In genomic region chr18:49161627-49162026, GRCh38 we compare ENCODE assay signal across 7 cellular contexts.
A peak's percentile ranks its signal among the peaks of the same experiment; 100 is the strongest.
DNase-seq lines count a peak whose midpoint lies in the region; ATAC-seq lines count a peak whose summit lies in the region.

No MANE protein-coding gene starts in this region.

- peaks cover 22% of the 10 kb centered on the region for H3K4me1 Mint-ChIP-seq in T-helper 2 cell treated with Interferon-gamma antibody and Interleukin-4, amounts not matched to agents 5 μg/mL and 100 μg/mL, for 36 hours (ENCODE audit: low read depth)

- no peak overlapping the region for H3K27ac Mint-ChIP-seq in T-helper 2 cell treated with Interferon-gamma antibody and Interleukin-4, amounts not matched to agents 5 μg/mL and 100 μg/mL, for 36 hours

- DNase-seq in T-helper 2 cell treated with Interferon-gamma antibody and Interleukin-4, amounts not matched to agents 5 μg/mL and 100 μg/mL, for 36 hours (ENCODE audit: low spot score), result peak; percentile 70
- DNase-seq in skeletal muscle cell (ENCODE audit: low read depth) (peak; percentile 39), CD1c-positive myeloid dendritic cell (ENCODE audit: extremely low spot score) (no peak), DMS153 treated with DMSO at 0.1 percent for 48 hours (lab: John Stamatoyannopoulos, UW; ENCODE audit: unreplicated experiment) (no peak), 8988T (no peak)

- no peak overlapping the region for H3K4me3 Mint-ChIP-seq in T-helper 2 cell treated with Interferon-gamma antibody and Interleukin-4, amounts not matched to agents 5 μg/mL and 100 μg/mL, for 36 hours

- peak; percentile 91 for ATAC-seq in GM18867 (IDR thresholded peaks at IDR 0.05; ENCODE audit: unreplicated experiment)
- ATAC-seq in HG02623 (IDR thresholded peaks at IDR 0.05; ENCODE audit: unreplicated experiment), result peak; percentile 84

- no peak overlapping the region for H3K4me3 ChIP-seq in skeletal muscle cell (ENCODE audit: low read depth, low read length)

- H3K9me3 Mint-ChIP-seq in T-helper 2 cell treated with Interferon-gamma antibody and Interleukin-4, amounts not matched to agents 5 μg/mL and 100 μg/mL, for 36 hours, result peaks cover 28% of the 10 kb centered on the region

- H3K36me3 Mint-ChIP-seq in T-helper 2 cell treated with Interferon-gamma antibody and Interleukin-4, amounts not matched to agents 5 μg/mL and 100 μg/mL, for 36 hours (ENCODE audit: low read depth), result peaks cover 34% of the 10 kb centered on the region

- peaks cover 3% of the 10 kb centered on the region for H3K27me3 Mint-ChIP-seq in T-helper 2 cell treated with Interferon-gamma antibody and Interleukin-4, amounts not matched to agents 5 μg/mL and 100 μg/mL, for 36 hours (ENCODE audit: low read depth)

Comparison
In these comparisons a context has a peak if more than half of its experiments do, and no peak if none do; other contexts are left out.
1. DNase-seq: peak in T-helper 2 cell treated with Interferon-gamma antibody and Interleukin-4, amounts not matched to agents 5 μg/mL and 100 μg/mL, for 36 hours (single experiment) and skeletal muscle cell (single experiment); none in CD1c-positive myeloid dendritic cell (single experiment), DMS153 treated with DMSO at 0.1 percent for 48 hours (single experiment) and 8988T (single experiment).